ENCODE assay signal across 8 cellular contexts in genomic region chr16:30805370-30806169, GRCh38. TPM values are rescaled to one million over a fixed set of nuclear protein-coding genes. Genes with fewer than 3 reads are reported as not detected.
A peak's percentile ranks its signal among the peaks of the same experiment; 100 is the strongest.
DNase-seq lines count a peak whose midpoint lies in the region; ATAC-seq lines count a peak whose summit lies in the region.

No MANE protein-coding gene starts in this region.

- CTCF ChIA-PET in activated CD4-positive, alpha-beta T cell treated with anti-CD3 and anti-CD28 coated beads, Interleukin-2, amount 10 ng/mL, durations not matched to agents 7 days and 5 days (lab: Charles Lee): interaction anchor here (0.5 to 2.0 kb wide), 7 partner anchors 9 to 673 kb away, joined by 3 to 26 read pairs (median 3); no protein-coding TSS in a partner anchor

- POLR2A ChIA-PET in activated CD4-positive, alpha-beta T cell treated with anti-CD3 and anti-CD28 coated beads, Interleukin-2, amount 10 ng/mL, durations not matched to agents 7 days and 5 days (lab: Charles Lee): interaction anchor here (0.9 kb wide), 1 partner anchor 58 kb away, joined by 6 read pairs; the partner anchor contains the start of gene PHKG2

- peak overlapping the region; percentile 38 for H3K27ac Mint-ChIP-seq in activated CD4-positive, alpha-beta T cell treated with anti-CD3 and anti-CD28 coated beads, Interleukin-2, amount 10 ng/mL, durations not matched to agents 7 days and 5 days
- peak overlapping the region; percentile 81 for H3K27ac Mint-ChIP-seq in dendritic cell treated with granulocyte-macrophage colony-stimulating factor and Interleukin-4, amounts not matched to agents 40 ng/mL and 50 ng/mL, for 4 days

- H3K36me3 Mint-ChIP-seq in activated CD4-positive, alpha-beta T cell treated with anti-CD3 and anti-CD28 coated beads, Interleukin-2, amount 10 ng/mL, durations not matched to agents 7 days and 5 days (ENCODE audit: low read depth): peaks cover 5% of the 10 kb centered on the region
- peaks cover 13% of the 10 kb centered on the region for H3K36me3 Mint-ChIP-seq in dendritic cell treated with granulocyte-macrophage colony-stimulating factor and Interleukin-4, amounts not matched to agents 40 ng/mL and 50 ng/mL, for 4 days (ENCODE audit: low read depth)

- peak; percentile 94 for DNase-seq in AG08395 (ENCODE audit: low spot score)
- peak; percentile 73 for DNase-seq in NCI-H2196 treated with DMSO at 0.1 percent for 48 hours (lab: John Stamatoyannopoulos, UW; ENCODE audit: unreplicated experiment)
- DNase-seq in activated CD4-positive, alpha-beta T cell treated with anti-CD3 and anti-CD28 coated beads, Interleukin-2, amount 10 ng/mL, durations not matched to agents 7 days and 5 days: no peak
- peak; percentile 87 to 92 for DNase-seq in left colon
- peak; percentile 16 to 47 (median 36) for DNase-seq in stimulated activated CD4-positive, alpha-beta T cell treated with anti-CD3 and anti-CD28 coated beads, Interleukin-1b, Interleukin-23, amount 100 ng/mL, for 24 hours (ENCODE audit: low read depth in 4 of 4, low spot score in 1 of 4)

- peak overlapping the region; percentile 26 for H3K4me3 Mint-ChIP-seq in activated CD4-positive, alpha-beta T cell treated with anti-CD3 and anti-CD28 coated beads, Interleukin-2, amount 10 ng/mL, durations not matched to agents 7 days and 5 days
- peak overlapping the region; percentile 82 for H3K4me3 Mint-ChIP-seq in dendritic cell treated with granulocyte-macrophage colony-stimulating factor and Interleukin-4, amounts not matched to agents 40 ng/mL and 50 ng/mL, for 4 days

- H3K4me1 Mint-ChIP-seq in activated CD4-positive, alpha-beta T cell treated with anti-CD3 and anti-CD28 coated beads, Interleukin-2, amount 10 ng/mL, durations not matched to agents 7 days and 5 days: peaks cover 33% of the 10 kb centered on the region
- H3K4me1 Mint-ChIP-seq in dendritic cell treated with granulocyte-macrophage colony-stimulating factor and Interleukin-4, amounts not matched to agents 40 ng/mL and 50 ng/mL, for 4 days (ENCODE audit: low read depth): peaks cover 43% of the 10 kb centered on the region

- ATAC-seq in GM19438 (IDR thresholded peaks at IDR 0.05; ENCODE audit: low read depth, unreplicated experiment) (peak; percentile 58), left colon (peak; percentile 94), HG02884 (IDR thresholded peaks at IDR 0.05; ENCODE audit: unreplicated experiment) (no peak)

- intact Hi-C loops in dendritic cell treated with granulocyte-macrophage colony-stimulating factor and Interleukin-4, amounts not matched to agents 40 ng/mL and 50 ng/mL, for 4 days (cut with micrococcal nuclease): loop anchor here (1.0 kb wide), 2 partner anchors 18 to 70 kb away; partner anchors contain the start of gene ZNF629
- intact Hi-C loops in left colon (cut with DNase I, micrococcal nuclease): no loop called here

- no peaks in the 10 kb centered on the region for H3K9me3 Mint-ChIP-seq in activated CD4-positive, alpha-beta T cell treated with anti-CD3 and anti-CD28 coated beads, Interleukin-2, amount 10 ng/mL, durations not matched to agents 7 days and 5 days
- no peaks in the 10 kb centered on the region for H3K9me3 Mint-ChIP-seq in dendritic cell treated with granulocyte-macrophage colony-stimulating factor and Interleukin-4, amounts not matched to agents 40 ng/mL and 50 ng/mL, for 4 days

- H3K27me3 Mint-ChIP-seq in activated CD4-positive, alpha-beta T cell treated with anti-CD3 and anti-CD28 coated beads, Interleukin-2, amount 10 ng/mL, durations not matched to agents 7 days and 5 days: peaks cover 14% of the 10 kb centered on the region
- no peaks in the 10 kb centered on the region for H3K27me3 Mint-ChIP-seq in dendritic cell treated with granulocyte-macrophage colony-stimulating factor and Interleukin-4, amounts not matched to agents 40 ng/mL and 50 ng/mL, for 4 days

RNA-seq across cellular contexts. Expression of gene ZNF629, which starts 18.6 kb away (rescaled TPM):
- 1 to 10 TPM; 1.4 TPM for total RNA-seq in activated CD4-positive, alpha-beta T cell treated with anti-CD3 and anti-CD28 coated beads, Interleukin-2, amount 10 ng/mL, durations not matched to agents 7 days and 5 days
- total RNA-seq in left colon: 10 to 100 TPM; 12.3 to 15.2 TPM

RNA-seq across cellular contexts. Expression of gene RNF40, which starts 43.4 kb away (rescaled TPM):
- 100 to 1,000 TPM in 1 of 2 experiments, 10 to 100 TPM in 1; 81.9 to 101 TPM for total RNA-seq in activated CD4-positive, alpha-beta T cell treated with anti-CD3 and anti-CD28 coated beads, Interleukin-2, amount 10 ng/mL, durations not matched to agents 7 days and 5 days
- 10 to 100 TPM; 82.9 to 99.8 TPM for total RNA-seq in left colon

RNA-seq across cellular contexts. Expression of gene CFAP119, which starts 43.7 kb away (rescaled TPM):
- total RNA-seq in activated CD4-positive, alpha-beta T cell treated with anti-CD3 and anti-CD28 coated beads, Interleukin-2, amount 10 ng/mL, durations not matched to agents 7 days and 5 days: 1 to 10 TPM; 2.2 to 3.0 TPM
- 1 to 10 TPM; 5.9 to 7.8 TPM for total RNA-seq in left colon

RNA-seq across cellular contexts. Expression of gene PHKG2, which starts 57.3 kb away (rescaled TPM):
- total RNA-seq in activated CD4-positive, alpha-beta T cell treated with anti-CD3 and anti-CD28 coated beads, Interleukin-2, amount 10 ng/mL, durations not matched to agents 7 days and 5 days: 10 to 100 TPM; 41.1 to 43.4 TPM
- 10 to 100 TPM; 38.0 to 42.8 TPM for total RNA-seq in left colon

Comparison
In these comparisons a context has a peak if more than half of its experiments do, and no peak if none do; other contexts are left out.
1. RNA of gene ZNF629, which starts 18.6 kb away (total RNA-seq): 12.3 to 15.2 TPM in left colon; 1.4 TPM in activated CD4-positive, alpha-beta T cell treated with anti-CD3 and anti-CD28 coated beads, Interleukin-2, amount 10 ng/mL, durations not matched to agents 7 days and 5 days; every median in the first group is over 4 times any median in the second.